In genomic region chr21:18253809-18254208, GRCh38 we compare ENCODE assay signal across 21 cellular contexts. TPM values are rescaled to one million over a fixed set of nuclear protein-coding genes. Genes with fewer than 3 reads are reported as not detected.
DNase-seq lines count a peak whose midpoint lies in the region; ATAC-seq and TF ChIP-seq lines count a peak whose summit lies in the region.
"Had no signal": no experiment of that assay in that cellular context is flagged by ENCODE, and none has a peak within 500 bp of the region (broad histone marks: within the 10 kb centered on the region; RNA-seq: fewer than 3 reads in every experiment).

No MANE protein-coding gene starts in this region.

- ATAC-seq in HG02885 (IDR thresholded peaks at IDR 0.05; ENCODE audit: poor library complexity, unreplicated experiment): no peak
- ATAC-seq in CD4-positive, alpha-beta T cell (ENCODE audit: poor library complexity): no peak
- ATAC-seq: CD8-positive, alpha-beta T cell; GM12878 had no signal

- H3K27ac Mint-ChIP-seq in CD4-positive, alpha-beta T cell: no peak overlapping the region
- H3K27ac Mint-ChIP-seq: CD14-positive monocyte; CD4-positive, CD25-positive, alpha-beta regulatory T cell; CD8-positive, alpha-beta T cell had no signal

- H3K79me2 ChIP-seq in neural cell (replicated peaks; ENCODE audit: insufficient read depth, low read length): no peaks in the 10 kb centered on the region

- peaks cover 3% of the 10 kb centered on the region for H3F3A ChIP-seq in neural cell (ENCODE audit: insufficient read depth, low read length, poor library complexity, severe bottlenecking)

- H3K27me3 ChIP-seq in adipocyte (replicated peaks; ENCODE audit: control insufficient read depth, insufficient read depth, low read length) (no peaks in the 10 kb centered on the region), neural cell (ENCODE audit: insufficient read depth, low read depth, low read length) (no peaks in the 10 kb centered on the region), tibial nerve (no peaks in the 10 kb centered on the region)
- no peaks in the 10 kb centered on the region for H3K27me3 ChIP-seq in CD4-positive, alpha-beta T cell (ENCODE audit: control insufficient read depth, insufficient read depth, low read length)
- H3K27me3 ChIP-seq: BE2C, BLaER1 had no signal

- H3K27me3 Mint-ChIP-seq in CD4-positive, alpha-beta T cell: no peaks in the 10 kb centered on the region
- H3K27me3 Mint-ChIP-seq: CD4-positive, CD25-positive, alpha-beta regulatory T cell had no signal

- TF ChIP-seq CTCF in neural cell (IDR thresholded peaks at IDR 0.05; ENCODE audit: poor library complexity, severe bottlenecking): no peak
- TF ChIP-seq CTCF in tibial nerve (IDR thresholded peaks at IDR 0.05): no peak
- TF ChIP-seq CTCF in CD4-positive, alpha-beta T cell (IDR thresholded peaks at IDR 0.05): no peak

- H3K4me1 Mint-ChIP-seq in CD4-positive, alpha-beta T cell (ENCODE audit: low read depth): no peaks in the 10 kb centered on the region
- H3K4me1 Mint-ChIP-seq: CD14-positive monocyte; CD4-positive, CD25-positive, alpha-beta regulatory T cell had no signal

- no peak overlapping the region for H2AFZ ChIP-seq in neural cell (ENCODE audit: low read depth, low read length)

- H3K36me3 Mint-ChIP-seq in CD4-positive, alpha-beta T cell (ENCODE audit: low read depth): no peaks in the 10 kb centered on the region
- H3K36me3 Mint-ChIP-seq: CD14-positive monocyte; CD4-positive, CD25-positive, alpha-beta regulatory T cell; CD8-positive, alpha-beta T cell had no signal

- intact Hi-C loops in CD4-positive, alpha-beta T cell (cut with DNase I, micrococcal nuclease): no loop called here

- H4K20me1 ChIP-seq in neural cell (ENCODE audit: insufficient read depth): no peaks in the 10 kb centered on the region
- H4K20me1 ChIP-seq: BLaER1 had no signal

- POLR2A ChIA-PET in CD4-positive, alpha-beta T cell (lab: Charles Lee): no interaction called here

- TF ChIP-seq POLR2A in tibial nerve (IDR thresholded peaks at IDR 0.05): no peak

- no peaks in the 10 kb centered on the region for H3K9me2 ChIP-seq in neural cell (ENCODE audit: insufficient read depth, low read length)

- H3K9me3 Mint-ChIP-seq in CD4-positive, alpha-beta T cell: no peaks in the 10 kb centered on the region
- H3K9me3 Mint-ChIP-seq: CD14-positive monocyte; CD8-positive, alpha-beta T cell had no signal

- CTCF ChIA-PET in CD4-positive, alpha-beta T cell (lab: Charles Lee): no interaction called here

- peak overlapping the region; percentile 15 for H3K9ac ChIP-seq in adipocyte (ENCODE audit: low read length)
- H3K9ac ChIP-seq in neural cell (ENCODE audit: low read length): no peak overlapping the region
- H3K9ac ChIP-seq: BLaER1 had no signal

- H3K36me3 ChIP-seq in adipocyte (ENCODE audit: control insufficient read depth, insufficient read depth, low read length, severe bottlenecking): no peaks in the 10 kb centered on the region
- no peaks in the 10 kb centered on the region for H3K36me3 ChIP-seq in neural cell (ENCODE audit: insufficient read depth, low read length)
- H3K36me3 ChIP-seq in tibial nerve: no peaks in the 10 kb centered on the region
- H3K36me3 ChIP-seq: BE2C, BLaER1 had no signal

- no peak overlapping the region for H3K27ac ChIP-seq in neural cell (ENCODE audit: low read length)
- H3K27ac ChIP-seq in tibial nerve: no peak overlapping the region
- H3K27ac ChIP-seq in CD4-positive, alpha-beta T cell (ENCODE audit: low read depth, low read length): no peak overlapping the region
- H3K27ac ChIP-seq: BLaER1 had no signal

- TF ChIP-seq RAD21 in neural cell (conservative IDR thresholded peaks at IDR 0.05): no peak

- H3K4me2 ChIP-seq in neural cell (ENCODE audit: low read length): no peak overlapping the region
- H3K4me2 ChIP-seq: BLaER1 had no signal

- H3K4me1 ChIP-seq in adipocyte (ENCODE audit: control insufficient read depth, insufficient read depth, low read length) (peaks cover 25% of the 10 kb centered on the region), tibial nerve (peaks cover 0 to 8% (median 0%) of the 10 kb centered on the region in 4 donors)
- H3K4me1 ChIP-seq: BE2C, BLaER1, Caco-2 had no signal

- H3K4me3 Mint-ChIP-seq in CD4-positive, alpha-beta T cell: no peak overlapping the region
- H3K4me3 Mint-ChIP-seq: CD14-positive monocyte; CD4-positive, CD25-positive, alpha-beta regulatory T cell; CD8-positive, alpha-beta T cell had no signal

- WGBS in tibial nerve, 2 donors: 74 to 90% methylated on average over 2 of the region's 2 CpGs

- H3K9me3 ChIP-seq in adipocyte (ENCODE audit: control insufficient read depth, low read length): no peaks in the 10 kb centered on the region
- no peaks in the 10 kb centered on the region for H3K9me3 ChIP-seq in neural cell (ENCODE audit: low read length)
- no peaks in the 10 kb centered on the region for H3K9me3 ChIP-seq in tibial nerve
- no peaks in the 10 kb centered on the region for H3K9me3 ChIP-seq in CD4-positive, alpha-beta T cell (ENCODE audit: control insufficient read depth, low read length)
- H3K9me3 ChIP-seq: BE2C, BLaER1, Caco-2 had no signal

- DNase-seq in NCI-H69 (lab: John Stamatoyannopoulos, UW) (peak; percentile 12), adipocyte (ENCODE audit: low read depth) (no peak), left kidney (ENCODE audit: low read depth, low spot score) (peak; percentile 30), inferior parietal cortex (ENCODE audit: extremely low spot score) (no peak), tibial nerve (ENCODE audit: low spot score in 2 of 2) (no peak)
- no peak for DNase-seq in CD4-positive, alpha-beta T cell
- DNase-seq: 8988T; ACHN; BE2C; C1 segment of cervical spinal cord; Caco-2; Calu3; CD4-positive, CD25-positive, alpha-beta regulatory T cell; CD8-positive, alpha-beta T cell; DMS79 treated with DMSO at 0.1 percent for 48 hours; GF-D8 had no signal

- peak overlapping the region; percentile 13 for H3K4me3 ChIP-seq in adipocyte (ENCODE audit: low read length)
- no peak overlapping the region for H3K4me3 ChIP-seq in neural cell (ENCODE audit: low read length)
- no peak overlapping the region for H3K4me3 ChIP-seq in tibial nerve
- H3K4me3 ChIP-seq: BLaER1, GM12878 had no signal

- TF ChIP-seq EP300 in neural cell (conservative IDR thresholded peaks at IDR 0.05; ENCODE audit: poor library complexity, severe bottlenecking) (peak; percentile 41), tibial nerve (IDR thresholded peaks at IDR 0.05) (no peak)

TF ChIP-seq in neural cell, 6 proteins besides CTCF, POLR2A, EP300 and RAD21:
- TF ChIP-seq EZH2 (IDR thresholded peaks at IDR 0.05; ENCODE audit: borderline replicate concordance, insufficient read depth, low read length, poor library complexity, severe bottlenecking): no peak
- no peak for TF ChIP-seq REST (IDR thresholded peaks at IDR 0.05; ENCODE audit: borderline replicate concordance)
- no peak for TF ChIP-seq MXI1 (conservative IDR thresholded peaks at IDR 0.05; ENCODE audit: poor library complexity, severe bottlenecking)
- peak; percentile 25 for TF ChIP-seq POLR2AphosphoS5 (IDR thresholded peaks at IDR 0.05)

RNA-seq across cellular contexts. Expression of gene CHODL, which starts 9.2 kb away (rescaled TPM):
- 22.2 and 28.8 TPM in 2 replicates for polyA plus RNA-seq in neural cell
- 29.6 and 33.1 TPM in 2 replicates for polyA minus RNA-seq in neural cell
- under 1 TPM in 2 of 4 donors, not detected in 2; 0.21 to 0.59 TPM for total RNA-seq in tibial nerve
- not detected for total RNA-seq in CD4-positive, alpha-beta T cell
- total RNA-seq: Calu3; CD4-positive, CD25-positive, alpha-beta regulatory T cell; CD8-positive, alpha-beta T cell had no signal
- polyA plus RNA-seq: CD14-positive monocyte had no signal

Comparison
In these comparisons a context has a peak if more than half of its experiments do, and no peak if none do; other contexts are left out.
1. DNase-seq: peak in NCI-H69 (single experiment) and left kidney (single experiment); none in adipocyte (single experiment), inferior parietal cortex (single experiment), tibial nerve (0 of 2) and CD4-positive, alpha-beta T cell (0 of 10).